ENCODE assay signal across 11 cellular contexts in the genomic region with DNA sequence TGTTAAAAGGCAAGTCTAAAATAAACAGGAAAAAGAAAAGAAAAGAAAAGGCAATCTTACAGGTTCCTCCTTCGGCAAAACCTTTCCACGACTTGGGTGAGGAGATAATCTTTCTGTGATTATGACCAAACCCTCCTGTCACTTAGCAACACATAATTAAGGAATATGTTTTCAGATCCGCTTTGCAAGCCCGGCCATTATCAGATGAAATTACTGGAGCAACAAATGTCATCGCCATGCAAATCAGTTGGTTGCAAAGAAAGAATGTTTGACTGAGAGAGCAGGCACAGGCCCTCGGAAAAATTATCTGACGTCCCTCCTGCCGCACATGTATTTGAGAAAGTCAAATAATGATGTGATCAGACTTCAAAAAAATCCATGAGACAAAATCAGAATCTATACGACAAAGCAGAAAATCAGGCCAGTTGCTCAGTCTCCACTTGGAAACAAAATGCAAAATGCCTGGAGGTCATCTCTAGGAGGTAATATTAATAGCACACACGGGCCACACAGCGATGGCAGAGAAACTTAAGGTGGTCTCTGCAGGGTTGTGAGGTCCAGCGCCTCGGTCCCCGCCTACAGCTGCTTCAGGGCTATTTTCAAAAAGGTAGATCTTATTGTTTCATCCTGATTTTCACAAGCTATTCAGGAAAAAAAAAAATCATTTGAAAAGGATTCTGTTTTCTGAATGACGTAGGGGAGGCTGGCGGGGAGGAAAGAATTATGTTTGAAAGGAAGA.
DNase-seq lines count a peak whose midpoint lies in the region; ATAC-seq, FAIRE-seq and TF ChIP-seq lines count a peak whose summit lies in the region.
"Had no signal": no experiment of that assay in that cellular context is flagged by ENCODE, and none has a peak within 500 bp of the region (broad histone marks: within the 10 kb centered on the region; RNA-seq: fewer than 3 reads in every experiment).

No MANE protein-coding gene starts in this region.

- peak; percentile 79 for DNase-seq in COR-L47 (lab: John Stamatoyannopoulos, UW)
- peak; percentile 40 to 89 (median 58) for DNase-seq in NCI-H1417 (lab: John Stamatoyannopoulos, UW)
- DNase-seq in GM12878 (ENCODE audit: low read depth, low spot score), result no peak
- no peak for DNase-seq in nephron progenitor cell
- no peak for DNase-seq in CD8-positive, alpha-beta T cell
- DNase-seq in midbrain (lab: John Stamatoyannopoulos, UW), result no peak
- DNase-seq: CD4-positive, alpha-beta T cell; NCI-H1694 had no signal

- peaks cover 4% of the 10 kb centered on the region for H3K27me3 Mint-ChIP-seq in nephron progenitor cell (ENCODE audit: low read depth, poor library complexity)
- H3K27me3 Mint-ChIP-seq in stimulated activated memory B cell treated with anti-CD40 and anti-IgM and Interleukin-4, amounts not matched to agents 10 μg/mL and 1 μg/mL and 100 μg/mL, for 72 hours, result peaks cover 75% of the 10 kb centered on the region
- no peaks in the 10 kb centered on the region for H3K27me3 Mint-ChIP-seq in CD8-positive, alpha-beta T cell (ENCODE audit: low read depth)
- H3K27me3 Mint-ChIP-seq: CD4-positive, alpha-beta T cell had no signal

- no peaks in the 10 kb centered on the region; the same call in 2 of the 3 replicates for H3K9me3 ChIP-seq in GM12878 (replicated peaks; ENCODE audit: control insufficient read depth, insufficient read depth, low read length)
- H3K9me3 ChIP-seq in CD8-positive, alpha-beta T cell (ENCODE audit: low read length), result no peaks in the 10 kb centered on the region
- H3K9me3 ChIP-seq: ovary had no signal

- in situ Hi-C loops in GM12878 (cut with MboI), result no loop called here

- H3K9ac ChIP-seq in GM12878 (ENCODE audit: control insufficient read depth, insufficient read depth, low read length), result no peak overlapping the region

- ATAC-seq in GM12878 (no peak), HG03108 (IDR thresholded peaks at IDR 0.05; ENCODE audit: unreplicated experiment) (no peak)
- no peak for ATAC-seq in stimulated activated memory B cell treated with anti-CD40 and anti-IgM and Interleukin-4, amounts not matched to agents 10 μg/mL and 1 μg/mL and 100 μg/mL, for 72 hours
- ATAC-seq in CD8-positive, alpha-beta T cell, result no peak

- H3K27ac Mint-ChIP-seq in nephron progenitor cell, result peak overlapping the region; percentile 98
- H3K27ac Mint-ChIP-seq in stimulated activated memory B cell treated with anti-CD40 and anti-IgM and Interleukin-4, amounts not matched to agents 10 μg/mL and 1 μg/mL and 100 μg/mL, for 72 hours, result no peak overlapping the region
- no peak overlapping the region for H3K27ac Mint-ChIP-seq in CD8-positive, alpha-beta T cell
- H3K27ac Mint-ChIP-seq: CD4-positive, alpha-beta T cell had no signal

- H3K4me1 Mint-ChIP-seq in nephron progenitor cell, result peaks cover 61% of the 10 kb centered on the region
- peaks cover 18% of the 10 kb centered on the region for H3K4me1 Mint-ChIP-seq in stimulated activated memory B cell treated with anti-CD40 and anti-IgM and Interleukin-4, amounts not matched to agents 10 μg/mL and 1 μg/mL and 100 μg/mL, for 72 hours
- no peaks in the 10 kb centered on the region for H3K4me1 Mint-ChIP-seq in CD8-positive, alpha-beta T cell (ENCODE audit: low read depth)

- peaks cover 74% of the 10 kb centered on the region for H3K36me3 Mint-ChIP-seq in nephron progenitor cell (ENCODE audit: low read depth)
- H3K36me3 Mint-ChIP-seq in stimulated activated memory B cell treated with anti-CD40 and anti-IgM and Interleukin-4, amounts not matched to agents 10 μg/mL and 1 μg/mL and 100 μg/mL, for 72 hours, result no peaks in the 10 kb centered on the region
- H3K36me3 Mint-ChIP-seq in CD8-positive, alpha-beta T cell, result no peaks in the 10 kb centered on the region

- H3K79me2 ChIP-seq in GM12878 (ENCODE audit: control insufficient read depth, insufficient read depth, low read length), result no peaks in the 10 kb centered on the region

- RAD21 ChIA-PET in GM12878 (lab: Charles Lee; ENCODE audit: unreplicated experiment), result no interaction called here

- WGBS in GM12878 (ENCODE audit: insufficient coverage, insufficient replicate concordance, low lambda C conversion rate, missing lambda C conversion rate), result 6% methylated on average over 16 of the region's 16 CpGs

- BruUV-seq in GM12878 (replicated peaks; lab: Mats Ljungman, UMichigan), result no TSS peak

- peaks cover 0 to 3% of the 10 kb centered on the region in 2 experiments; a peak in 3 of 4 replicates for H3K27me3 ChIP-seq in GM12878 (replicated peaks in 1 of 2; ENCODE audit: control insufficient read depth in 2 of 2, insufficient read depth in 2 of 2, low read length in 1 of 2)
- H3K27me3 ChIP-seq in CD8-positive, alpha-beta T cell (ENCODE audit: insufficient read depth, low read length), result no peaks in the 10 kb centered on the region
- H3K27me3 ChIP-seq: ovary had no signal

- no peak overlapping the region for H3K4me3 Mint-ChIP-seq in nephron progenitor cell
- no peak overlapping the region for H3K4me3 Mint-ChIP-seq in stimulated activated memory B cell treated with anti-CD40 and anti-IgM and Interleukin-4, amounts not matched to agents 10 μg/mL and 1 μg/mL and 100 μg/mL, for 72 hours
- H3K4me3 Mint-ChIP-seq in CD8-positive, alpha-beta T cell, result no peak overlapping the region
- H3K4me3 Mint-ChIP-seq: CD4-positive, alpha-beta T cell had no signal

- no peaks in the 10 kb centered on the region for H3K4me1 ChIP-seq in GM12878 (ENCODE audit: control insufficient read depth, insufficient read depth, low read length)
- H3K4me1 ChIP-seq in CD8-positive, alpha-beta T cell (ENCODE audit: insufficient read depth, low read length), result no peaks in the 10 kb centered on the region

- SMC1A ChIA-PET in GM12878 (lab: Charles Lee; ENCODE audit: uncharacterized antibody, unreplicated experiment), result no interaction called here

- TF ChIP-seq RAD21 in GM12878 (IDR thresholded peaks at IDR 0.05; ENCODE audit: insufficient read depth, low read depth, low read length), result no peak

- CTCF ChIA-PET in GM12878 (lab: Yijun Ruan, JAX), result no interaction called here
- CTCF ChIA-PET in CD8-positive, alpha-beta T cell (lab: Charles Lee), result no interaction called here

- H4K20me1 ChIP-seq in GM12878 (ENCODE audit: control insufficient read depth, insufficient read depth), result no peaks in the 10 kb centered on the region

- H3K4me2 ChIP-seq in GM12878 (ENCODE audit: control insufficient read depth, insufficient read depth), result no peak overlapping the region; the same call in 1 of the 2 replicates

- TF ChIP-seq CTCF in GM12878 (IDR thresholded peaks at IDR 0.05 in 2 of 3, conservative IDR thresholded peaks at IDR 0.05 in 1 of 3; ENCODE audit: control insufficient read depth in 2 of 3, extremely low read depth in 1 of 3, insufficient read depth in 1 of 3, low read depth in 3 of 3, low read length in 3 of 3), result no peak
- no peak for TF ChIP-seq CTCF in nephron progenitor cell (IDR thresholded peaks at IDR 0.05)
- no peak for TF ChIP-seq CTCF in CD8-positive, alpha-beta T cell (IDR thresholded peaks at IDR 0.05)

- no peak overlapping the region for H3K4me3 ChIP-seq in GM12878
- H3K4me3 ChIP-seq in CD8-positive, alpha-beta T cell (ENCODE audit: low read depth, low read length), result no peak overlapping the region
- H3K4me3 ChIP-seq: ovary had no signal

- intact Hi-C loops in GM12878 (cut with micrococcal nuclease; ENCODE audit: unreplicated experiment), result no loop called here
- intact Hi-C loops in CD8-positive, alpha-beta T cell (cut with DNase I, micrococcal nuclease), result no loop called here

- POLR2A ChIA-PET in GM12878 (lab: Charles Lee), result no interaction called here
- POLR2A ChIA-PET in CD8-positive, alpha-beta T cell (lab: Charles Lee), result no interaction called here

- peak; percentile 35 for FAIRE-seq in GM12878 (lab: Jason Lieb, UNC)

- H3K9me3 Mint-ChIP-seq in nephron progenitor cell, result peaks cover 25% of the 10 kb centered on the region
- H3K9me3 Mint-ChIP-seq in stimulated activated memory B cell treated with anti-CD40 and anti-IgM and Interleukin-4, amounts not matched to agents 10 μg/mL and 1 μg/mL and 100 μg/mL, for 72 hours, result no peaks in the 10 kb centered on the region
- no peaks in the 10 kb centered on the region for H3K9me3 Mint-ChIP-seq in CD8-positive, alpha-beta T cell

- H3K27ac ChIP-seq in GM12878 (ENCODE audit: control insufficient read depth, insufficient read depth), result no peak overlapping the region
- no peak overlapping the region for H3K27ac ChIP-seq in CD8-positive, alpha-beta T cell (ENCODE audit: low read depth, low read length)

- no peak overlapping the region for H2AFZ ChIP-seq in GM12878 (ENCODE audit: control insufficient read depth, low read depth, low read length)

- no peak for TF ChIP-seq EP300 in GM12878 (IDR thresholded peaks at IDR 0.05; ENCODE audit: borderline replicate concordance in 1 of 2, control insufficient read depth in 1 of 2, low read depth in 2 of 2, low read length in 2 of 2)

- no peaks in the 10 kb centered on the region for H3K36me3 ChIP-seq in GM12878 (ENCODE audit: control insufficient read depth in 2 of 2, insufficient read depth in 2 of 2, low read length in 1 of 2)
- no peaks in the 10 kb centered on the region for H3K36me3 ChIP-seq in CD8-positive, alpha-beta T cell (ENCODE audit: insufficient read depth, low read length)
- H3K36me3 ChIP-seq: ovary had no signal

- TF ChIP-seq POLR2A in GM12878 (IDR thresholded peaks at IDR 0.05; ENCODE audit: low read depth, low read length), result no peak

Comparison
In these comparisons a context has a peak if more than half of its experiments do, and no peak if none do; other contexts are left out.
1. DNase-seq: peak in COR-L47 (single experiment) and NCI-H1417 (3 of 3); none in GM12878 (single experiment), nephron progenitor cell (single experiment), CD8-positive, alpha-beta T cell (0 of 7) and midbrain (single experiment).